ENCODE assay signal across 21 cellular contexts in genomic region chr3:101084404-101084803, GRCh38.
"Had no signal": no experiment of that assay in that cellular context is flagged by ENCODE, and none has a peak within 500 bp of the region (broad histone marks: within the 10 kb centered on the region; RNA-seq: fewer than 3 reads in every experiment).

No MANE protein-coding gene starts in this region.

- H3K4me3 Mint-ChIP-seq: activated CD4-positive, alpha-beta memory T cell treated with anti-CD3 and anti-CD28 coated beads, Interleukin-2, amount 10 ng/mL, durations not matched to agents 7 days and 5 days; activated CD4-positive, alpha-beta T cell treated with anti-CD3 and anti-CD28 coated beads, Interleukin-2, amount 10 ng/mL, durations not matched to agents 24 days and 14 days; activated naive CD4-positive, alpha-beta T cell treated with anti-CD3 and anti-CD28 coated beads, Interleukin-2, amount 50 U/mL, for 24 hours; dendritic cell treated with granulocyte-macrophage colony-stimulating factor and Interleukin-4, amounts not matched to agents 40 ng/mL and 50 ng/mL, for 4 days; immature natural killer cell; natural killer cell; T-cell; T-helper 2 cell treated with Interferon-gamma antibody and Interleukin-4, amounts not matched to agents 5 μg/mL and 100 μg/mL, for 36 hours had no signal

- DNase-seq: activated CD4-positive, alpha-beta memory T cell treated with anti-CD3 and anti-CD28 coated beads, Interleukin-2, amount 10 ng/mL, durations not matched to agents 7 days and 5 days; activated CD4-positive, alpha-beta T cell treated with anti-CD3 and anti-CD28 coated beads, Interleukin-2, amount 10 ng/mL, durations not matched to agents 24 days and 14 days; activated gamma-delta T cell treated with Interleukin-2 at 50 U/mL for 16 hours; activated T-cell treated with anti-CD3 and anti-CD28 coated beads for 4 hours; body of pancreas; effector CD4-positive, alpha-beta T cell; erythroblast; glutamatergic neuron; immature natural killer cell; natural killer cell; retina; sigmoid colon; stimulated activated CD4-positive, alpha-beta T cell treated with anti-CD3 and anti-CD28 coated beads, Interleukin-2, amount 100 ng/mL, for 48 hours; stimulated activated naive CD4-positive, alpha-beta T cell; T-cell had no signal

- H3K4me1 Mint-ChIP-seq: activated CD4-positive, alpha-beta memory T cell treated with anti-CD3 and anti-CD28 coated beads, Interleukin-2, amount 10 ng/mL, durations not matched to agents 7 days and 5 days; activated CD4-positive, alpha-beta T cell treated with anti-CD3 and anti-CD28 coated beads, Interleukin-2, amount 10 ng/mL, durations not matched to agents 24 days and 14 days; activated naive CD4-positive, alpha-beta T cell treated with anti-CD3 and anti-CD28 coated beads, Interleukin-2, amount 50 U/mL, for 24 hours; immature natural killer cell; natural killer cell; T-cell had no signal

- H3K36me3 Mint-ChIP-seq: activated naive CD4-positive, alpha-beta T cell treated with anti-CD3 and anti-CD28 coated beads, Interleukin-2, amount 50 U/mL, for 24 hours; immature natural killer cell; natural killer cell; T-cell had no signal

- H3K9me3 Mint-ChIP-seq: activated CD4-positive, alpha-beta memory T cell treated with anti-CD3 and anti-CD28 coated beads, Interleukin-2, amount 10 ng/mL, durations not matched to agents 7 days and 5 days; activated CD4-positive, alpha-beta T cell treated with anti-CD3 and anti-CD28 coated beads, Interleukin-2, amount 10 ng/mL, durations not matched to agents 24 days and 14 days; activated naive CD4-positive, alpha-beta T cell treated with anti-CD3 and anti-CD28 coated beads, Interleukin-2, amount 50 U/mL, for 24 hours; T-cell; T-helper 2 cell treated with Interferon-gamma antibody and Interleukin-4, amounts not matched to agents 5 μg/mL and 100 μg/mL, for 36 hours had no signal

- H3K4me1 ChIP-seq: body of pancreas had no signal

- H3K27ac ChIP-seq: body of pancreas, cardiac muscle cell, hepatocyte, sigmoid colon, VCaP had no signal

- H3K27ac Mint-ChIP-seq: activated CD4-positive, alpha-beta memory T cell treated with anti-CD3 and anti-CD28 coated beads, Interleukin-2, amount 10 ng/mL, durations not matched to agents 7 days and 5 days; activated CD4-positive, alpha-beta T cell treated with anti-CD3 and anti-CD28 coated beads, Interleukin-2, amount 10 ng/mL, durations not matched to agents 24 days and 14 days; activated naive CD4-positive, alpha-beta T cell treated with anti-CD3 and anti-CD28 coated beads, Interleukin-2, amount 50 U/mL, for 24 hours; dendritic cell treated with granulocyte-macrophage colony-stimulating factor and Interleukin-4, amounts not matched to agents 40 ng/mL and 50 ng/mL, for 4 days; immature natural killer cell; natural killer cell; T-cell; T-helper 2 cell treated with Interferon-gamma antibody and Interleukin-4, amounts not matched to agents 5 μg/mL and 100 μg/mL, for 36 hours had no signal

- H3K9me3 ChIP-seq: body of pancreas, sigmoid colon had no signal

- H3K27me3 Mint-ChIP-seq: dendritic cell treated with granulocyte-macrophage colony-stimulating factor and Interleukin-4, amounts not matched to agents 40 ng/mL and 50 ng/mL, for 4 days had no signal

- H3K27me3 ChIP-seq: body of pancreas, cardiac muscle cell, hepatocyte, sigmoid colon had no signal

- H3K4me3 ChIP-seq: body of pancreas, cardiac muscle cell, hepatocyte, sigmoid colon had no signal

- H3K36me3 ChIP-seq: cardiac muscle cell, sigmoid colon had no signal
